Comparison of ENCODE assay signal across 1 cellular context in genomic region chr7:100829150-100829716, GRCh38.
TF ChIP-seq lines count a peak whose summit lies in the region.

No MANE protein-coding gene starts in this region.

TF ChIP-seq in K562, 482 proteins besides CTCF, POLR2A, EP300 and RAD21 (continued from another document and continues in another):
- no peak for TF ChIP-seq COPS2 (conservative IDR thresholded peaks at IDR 0.05)
- TF ChIP-seq ZZZ3 (IDR thresholded peaks at IDR 0.05): no peak
- 0 out of 4 replicates have a peak, but pooled peaks of 1 of the 2 experiments have one; percentile 39 for TF ChIP-seq HDAC1 (IDR thresholded peaks at IDR 0.05)
- peak; percentile 81 for TF ChIP-seq STAT5A (IDR thresholded peaks at IDR 0.05; ENCODE audit: borderline replicate concordance, low read length)
- no peak for TF ChIP-seq TGIF2 (CRISPR knock-in tag; IDR thresholded peaks at IDR 0.05)
- peak; percentile 49; the same call in 1 of the 2 replicates for TF ChIP-seq CREB3L1 (IDR thresholded peaks at IDR 0.05; ENCODE audit: borderline replicate concordance, low read depth)
- no peak for TF ChIP-seq CHAMP1 (IDR thresholded peaks at IDR 0.05)
- TF ChIP-seq CBFA2T3 (IDR thresholded peaks at IDR 0.05): peak; percentile 97
- TF ChIP-seq, protein P1, sequence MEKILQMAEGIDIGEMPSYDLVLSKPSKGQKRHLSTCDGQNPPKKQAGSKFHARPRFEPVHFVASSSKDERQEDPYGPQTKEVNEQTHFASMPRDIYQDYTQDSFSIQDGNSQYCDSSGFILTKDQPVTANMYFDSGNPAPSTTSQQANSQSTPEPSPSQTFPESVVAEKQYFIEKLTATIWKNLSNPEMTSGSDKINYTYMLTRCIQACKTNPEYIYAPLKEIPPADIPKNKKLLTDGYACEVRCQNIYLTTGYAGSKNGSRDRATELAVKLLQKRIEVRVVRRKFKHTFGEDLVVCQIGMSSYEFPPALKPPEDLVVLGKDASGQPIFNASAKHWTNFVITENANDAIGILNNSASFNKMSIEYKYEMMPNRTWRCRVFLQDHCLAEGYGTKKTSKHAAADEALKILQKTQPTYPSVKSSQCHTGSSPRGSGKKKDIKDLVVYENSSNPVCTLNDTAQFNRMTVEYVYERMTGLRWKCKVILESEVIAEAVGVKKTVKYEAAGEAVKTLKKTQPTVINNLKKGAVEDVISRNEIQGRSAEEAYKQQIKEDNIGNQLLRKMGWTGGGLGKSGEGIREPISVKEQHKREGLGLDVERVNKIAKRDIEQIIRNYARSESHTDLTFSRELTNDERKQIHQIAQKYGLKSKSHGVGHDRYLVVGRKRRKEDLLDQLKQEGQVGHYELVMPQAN (IDR thresholded peaks at IDR 0.05; ENCODE audit: borderline replicate concordance): peak; percentile 16; the same call in 1 of the 2 replicates
- TF ChIP-seq MAFK (IDR thresholded peaks at IDR 0.05; ENCODE audit: low read length): no peak
- no peak for TF ChIP-seq JUN (IDR thresholded peaks at IDR 0.05; ENCODE audit: borderline replicate concordance, low read depth, low read length)
- no peak for TF ChIP-seq JUN (CRISPR knock-in tag; IDR thresholded peaks at IDR 0.05; ENCODE audit: borderline replicate concordance)
- no peak for TF ChIP-seq SAFB (IDR thresholded peaks at IDR 0.05; ENCODE audit: borderline replicate concordance, low read depth, low read length)
- no peak for TF ChIP-seq NCOA4 (IDR thresholded peaks at IDR 0.05; ENCODE audit: partially characterized antibody)
- peak; percentile 83 for TF ChIP-seq CTBP1 (IDR thresholded peaks at IDR 0.05; ENCODE audit: borderline replicate concordance)
- no peak for TF ChIP-seq TSC22D4 (tag; IDR thresholded peaks at IDR 0.05)
- no peak for TF ChIP-seq CREBBP (IDR thresholded peaks at IDR 0.05; ENCODE audit: low read depth, low read length)
- TF ChIP-seq HDAC6 (IDR thresholded peaks at IDR 0.05; ENCODE audit: low read depth, low read length): no peak
- TF ChIP-seq RUNX1 (IDR thresholded peaks at IDR 0.05; ENCODE audit: low read depth): peak; percentile 58; the same call in 1 of the 2 replicates
- TF ChIP-seq MECOM (CRISPR knock-in tag; IDR thresholded peaks at IDR 0.05): no peak
- peak; percentile 80 for TF ChIP-seq SMAD4 (CRISPR knock-in tag; conservative IDR thresholded peaks at IDR 0.05)
- TF ChIP-seq TARDBP (IDR thresholded peaks at IDR 0.05): 0 out of 2 replicates have a peak, but pooled peaks have one; percentile 34
- TF ChIP-seq, protein P2, sequence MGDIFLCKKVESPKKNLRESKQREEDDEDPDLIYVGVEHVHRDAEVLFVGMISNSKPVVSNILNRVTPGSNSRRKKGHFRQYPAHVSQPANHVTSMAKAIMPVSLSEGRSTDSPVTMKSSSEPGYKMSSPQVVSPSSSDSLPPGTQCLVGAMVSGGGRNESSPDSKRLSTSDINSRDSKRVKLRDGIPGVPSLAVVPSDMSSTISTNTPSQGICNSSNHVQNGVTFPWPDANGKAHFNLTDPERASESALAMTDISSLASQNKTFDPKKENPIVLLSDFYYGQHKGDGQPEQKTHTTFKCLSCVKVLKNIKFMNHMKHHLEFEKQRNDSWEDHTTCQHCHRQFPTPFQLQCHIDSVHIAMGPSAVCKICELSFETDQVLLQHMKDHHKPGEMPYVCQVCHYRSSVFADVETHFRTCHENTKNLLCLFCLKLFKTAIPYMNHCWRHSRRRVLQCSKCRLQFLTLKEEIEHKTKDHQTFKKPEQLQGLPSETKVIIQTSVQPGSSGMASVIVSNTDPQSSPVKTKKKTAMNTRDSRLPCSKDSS (IDR thresholded peaks at IDR 0.05; ENCODE audit: low read depth, partially characterized antibody): no peak
- TF ChIP-seq PHF21A (IDR thresholded peaks at IDR 0.05; ENCODE audit: borderline replicate concordance, low read depth): no peak
- no peak for TF ChIP-seq MEF2D (tag; conservative IDR thresholded peaks at IDR 0.05; ENCODE audit: low read depth)
- TF ChIP-seq SP2 (IDR thresholded peaks at IDR 0.05; ENCODE audit: extremely low read depth, low read depth, low read length, poor library complexity, severe bottlenecking): no peak
- TF ChIP-seq ZBTB11 (CRISPR knock-in tag; IDR thresholded peaks at IDR 0.05): peak in 1 of 3 experiments; percentile 53; a peak in 1 of 6 replicates
- TF ChIP-seq NONO (IDR thresholded peaks at IDR 0.05; ENCODE audit: low read depth in 2 of 2, low read length in 1 of 2): peak in 1 of 2 experiments; percentile 73; a peak in 1 of 4 replicates
- no peak for TF ChIP-seq ASH1L (IDR thresholded peaks at IDR 0.05; ENCODE audit: borderline replicate concordance, low read depth, partially characterized antibody)
- TF ChIP-seq ZNF764 (CRISPR knock-in tag; IDR thresholded peaks at IDR 0.05; ENCODE audit: low read depth): no peak; the same call in 1 of the 2 replicates
- no peak for TF ChIP-seq WHSC1 (IDR thresholded peaks at IDR 0.05; ENCODE audit: low read length)
- peak; percentile 83 for TF ChIP-seq ETV5 (CRISPR knock-in tag; IDR thresholded peaks at IDR 0.05; ENCODE audit: low read depth)
- no peak; the same call in 1 of the 2 replicates for TF ChIP-seq SP1 (CRISPR knock-in tag; IDR thresholded peaks at IDR 0.05)
- TF ChIP-seq TBP (optimal IDR thresholded peaks at IDR 0.05; ENCODE audit: low read depth, low read length): peak; percentile 85
- no peak for TF ChIP-seq PBX2 (CRISPR knock-in tag; IDR thresholded peaks at IDR 0.05; ENCODE audit: low read depth)
- no peak for TF ChIP-seq PBX2 (tag; conservative IDR thresholded peaks at IDR 0.05; ENCODE audit: low read depth)
